Comparison of ENCODE assay signal across 1 cellular context in genomic region chr10:80204801-80205477, GRCh38.
A peak's percentile ranks its signal among the peaks of the same experiment; 100 is the strongest.
TF ChIP-seq lines count a peak whose summit lies in the region.

No MANE protein-coding gene starts in this region.

TF ChIP-seq in HepG2, 621 proteins besides CTCF, POLR2A, EP300 and RAD21 (continued from another document and continues in another):
- no peak for TF ChIP-seq GMEB1 (CRISPR knock-in tag; IDR thresholded peaks at IDR 0.05; ENCODE audit: borderline replicate concordance)
- TF ChIP-seq HCFC1 (IDR thresholded peaks at IDR 0.05; ENCODE audit: low read depth, low read length) = no peak
- no peak for TF ChIP-seq SETDB1 (CRISPR knock-in tag; IDR thresholded peaks at IDR 0.05; ENCODE audit: borderline replicate concordance)
- no peak for TF ChIP-seq RFXANK (CRISPR knock-in tag; IDR thresholded peaks at IDR 0.05)
- TF ChIP-seq NRL (CRISPR knock-in tag; IDR thresholded peaks at IDR 0.05; ENCODE audit: borderline replicate concordance) = no peak
- no peak for TF ChIP-seq SKIL (CRISPR knock-in tag; IDR thresholded peaks at IDR 0.05; ENCODE audit: borderline replicate concordance)
- TF ChIP-seq MXD1 (CRISPR knock-in tag; IDR thresholded peaks at IDR 0.05) = peak; percentile 45
- no peak for TF ChIP-seq DRAP1 (CRISPR knock-in tag; IDR thresholded peaks at IDR 0.05)
- no peak for TF ChIP-seq WIZ (CRISPR knock-in tag; IDR thresholded peaks at IDR 0.05)
- no peak for TF ChIP-seq HNRNPL (IDR thresholded peaks at IDR 0.05; ENCODE audit: low read depth, low read length)
- no peak for TF ChIP-seq PAXIP1 (CRISPR knock-in tag; conservative IDR thresholded peaks at IDR 0.05)
- TF ChIP-seq ATF1 (CRISPR knock-in tag; IDR thresholded peaks at IDR 0.05) = no peak
- 0 out of 2 replicates have a peak, but pooled peaks have one; percentile 0 for TF ChIP-seq ZNF546 (CRISPR knock-in tag; conservative IDR thresholded peaks at IDR 0.05)
- 0 out of 2 replicates have a peak, but pooled peaks have one; percentile 30 for TF ChIP-seq EED (CRISPR knock-in tag; IDR thresholded peaks at IDR 0.05)
- 0 out of 2 replicates have a peak, but pooled peaks have one; percentile 29 for TF ChIP-seq CCDC6 (CRISPR knock-in tag; IDR thresholded peaks at IDR 0.05)
- no peak for TF ChIP-seq ZNF296 (CRISPR knock-in tag; conservative IDR thresholded peaks at IDR 0.05)
- 0 out of 2 replicates have a peak, but pooled peaks have one; percentile 20 for TF ChIP-seq SALL2 (CRISPR knock-in tag; IDR thresholded peaks at IDR 0.05)
- TF ChIP-seq ZNF674 (CRISPR knock-in tag; IDR thresholded peaks at IDR 0.05; ENCODE audit: low read depth) = 0 out of 2 replicates have a peak, but pooled peaks have one; percentile 74
- TF ChIP-seq YY1 (IDR thresholded peaks at IDR 0.05; ENCODE audit: insufficient read depth, insufficient replicate concordance, low read depth, low read length) = peak; percentile 13
- TF ChIP-seq BCL3 (CRISPR knock-in tag; IDR thresholded peaks at IDR 0.05) = 0 out of 2 replicates have a peak, but pooled peaks have one; percentile 60
- TF ChIP-seq NR0B2 (CRISPR knock-in tag; IDR thresholded peaks at IDR 0.05) = 0 out of 2 replicates have a peak, but pooled peaks have one; percentile 16
- 0 out of 2 replicates have a peak, but pooled peaks have one; percentile 49 for TF ChIP-seq ZXDC (CRISPR knock-in tag; IDR thresholded peaks at IDR 0.05)
- TF ChIP-seq MAZ (IDR thresholded peaks at IDR 0.05; ENCODE audit: borderline replicate concordance, low read depth, low read length) = no peak
- no peak; the same call in 1 of the 2 replicates for TF ChIP-seq MAZ (CRISPR knock-in tag; IDR thresholded peaks at IDR 0.05; ENCODE audit: low read depth)
- peak; percentile 73 for TF ChIP-seq ZFX (CRISPR knock-in tag; IDR thresholded peaks at IDR 0.05; ENCODE audit: low read depth)
- 0 out of 2 replicates have a peak, but pooled peaks have one; percentile 17 for TF ChIP-seq HDAC2 (CRISPR knock-in tag; IDR thresholded peaks at IDR 0.05)
- peak; percentile 71; the same call in 1 of the 2 replicates for TF ChIP-seq GLI4 (CRISPR knock-in tag; IDR thresholded peaks at IDR 0.05; ENCODE audit: borderline replicate concordance)
- TF ChIP-seq GPBP1L1 (CRISPR knock-in tag; IDR thresholded peaks at IDR 0.05) = no peak
- TF ChIP-seq ZNF564 (CRISPR knock-in tag; IDR thresholded peaks at IDR 0.05) = peak; percentile 76; the same call in 1 of the 2 replicates
- no peak for TF ChIP-seq PREB (CRISPR knock-in tag; IDR thresholded peaks at IDR 0.05)
- TF ChIP-seq ZIK1 (CRISPR knock-in tag; IDR thresholded peaks at IDR 0.05; ENCODE audit: borderline replicate concordance, low read depth) = no peak
- TF ChIP-seq POGK (CRISPR knock-in tag; conservative IDR thresholded peaks at IDR 0.05) = no peak
- TF ChIP-seq TBL1XR1 (IDR thresholded peaks at IDR 0.05; ENCODE audit: borderline replicate concordance, low read length, partially characterized antibody) = no peak
- 0 out of 2 replicates have a peak, but pooled peaks have one; percentile 9 for TF ChIP-seq BCL6 (CRISPR knock-in tag; IDR thresholded peaks at IDR 0.05)
- TF ChIP-seq AFF4 (CRISPR knock-in tag; IDR thresholded peaks at IDR 0.05) = no peak
